Comparison of ENCODE assay signal across 16 cellular contexts in the genomic region with DNA sequence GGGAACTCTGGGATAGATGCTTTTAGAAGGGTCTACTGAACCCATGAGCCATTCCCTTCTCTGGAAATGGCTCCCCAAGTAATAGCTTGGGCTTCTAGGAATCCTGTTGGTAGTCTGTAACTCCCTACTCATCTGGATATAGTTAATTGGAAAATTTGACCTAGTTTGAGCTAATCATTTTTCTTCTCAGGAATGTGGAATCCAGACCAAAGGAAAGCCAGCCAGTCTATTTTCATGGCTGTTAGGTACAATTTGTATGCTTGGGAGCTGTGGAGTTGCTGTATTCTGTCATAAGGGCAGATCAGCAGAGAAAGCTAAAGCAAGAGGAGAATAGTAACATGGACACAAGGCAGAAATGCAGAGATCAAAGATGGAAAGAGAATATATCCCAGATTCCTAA.
DNase-seq lines count a peak whose midpoint lies in the region; ATAC-seq lines count a peak whose summit lies in the region.
"Had no signal": no experiment of that assay in that cellular context is flagged by ENCODE, and none has a peak within 500 bp of the region (broad histone marks: within the 10 kb centered on the region; RNA-seq: fewer than 3 reads in every experiment).

No MANE protein-coding gene starts in this region.

- DNase-seq in AG08395 (ENCODE audit: low spot score) (peak; percentile 5), GM03348 (ENCODE audit: low spot score) (peak; percentile 35), adipocyte (ENCODE audit: low read depth) (peak; percentile 56), fibroblast of peridontal ligament (ENCODE audit: extremely low read depth) (peak; percentile 54), mesenteric fat pad (ENCODE audit: low spot score) (no peak), HCEC 1CT (no peak)
- no peak for DNase-seq in stimulated activated CD4-positive, alpha-beta T cell treated with anti-CD3 and anti-CD28 coated beads, Interleukin-2, amount 100 ng/mL, for 48 hours
- DNase-seq: 8988T; CD8-positive, alpha-beta T cell; DMS 273 treated with DMSO at 0.1 percent for 48 hours; DMS53; H7; KG1 had no signal

- H3K4me3 ChIP-seq in adipocyte (ENCODE audit: low read length) = no peak overlapping the region
- H3K4me3 ChIP-seq: BLaER1 treated with 17β-estradiol and CSF1 and Interleukin-3, amounts not matched to agents 10 nM and 100 nM; GM23338 had no signal

- H3K27me3 ChIP-seq in adipocyte (replicated peaks; ENCODE audit: control insufficient read depth, insufficient read depth, low read length) = no peaks in the 10 kb centered on the region
- H3K27me3 ChIP-seq: BLaER1 treated with 17β-estradiol and CSF1 and Interleukin-3, amounts not matched to agents 10 nM and 100 nM had no signal

- no peak for ATAC-seq in HG02571 (IDR thresholded peaks at IDR 0.05; ENCODE audit: unreplicated experiment)
- ATAC-seq: CD8-positive, alpha-beta T cell; GM23338 had no signal

- H3K9ac ChIP-seq in adipocyte (ENCODE audit: low read length) = no peak overlapping the region
- H3K9ac ChIP-seq: BLaER1 treated with 17β-estradiol and CSF1 and Interleukin-3, amounts not matched to agents 10 nM and 100 nM had no signal

- no peaks in the 10 kb centered on the region for H3K36me3 ChIP-seq in adipocyte (ENCODE audit: control insufficient read depth, insufficient read depth, low read length, severe bottlenecking)
- H3K36me3 ChIP-seq: BLaER1 treated with 17β-estradiol and CSF1 and Interleukin-3, amounts not matched to agents 10 nM and 100 nM had no signal

- H3K9me3 ChIP-seq in adipocyte (ENCODE audit: control insufficient read depth, low read length) = peaks cover 6% of the 10 kb centered on the region

- H3K4me1 ChIP-seq in adipocyte (ENCODE audit: control insufficient read depth, insufficient read depth, low read length) = peaks cover 28% of the 10 kb centered on the region

Comparison
In these comparisons a context has a peak if more than half of its experiments do, and no peak if none do; other contexts are left out.
1. DNase-seq: peak in AG08395 (single experiment), GM03348 (single experiment), adipocyte (single experiment) and fibroblast of peridontal ligament (single experiment); none in stimulated activated CD4-positive, alpha-beta T cell treated with anti-CD3 and anti-CD28 coated beads, Interleukin-2, amount 100 ng/mL, for 48 hours (0 of 2), mesenteric fat pad (single experiment) and HCEC 1CT (single experiment).